1 cellular context compared by ENCODE assay signal in genomic region chr4:69038582-69038981, GRCh38.
TF ChIP-seq lines count a peak whose summit lies in the region.

No MANE protein-coding gene starts in this region.

TF ChIP-seq in GM12878, 131 proteins besides CTCF, POLR2A, EP300 and RAD21 (continued from another document):
- TF ChIP-seq, protein P1, sequence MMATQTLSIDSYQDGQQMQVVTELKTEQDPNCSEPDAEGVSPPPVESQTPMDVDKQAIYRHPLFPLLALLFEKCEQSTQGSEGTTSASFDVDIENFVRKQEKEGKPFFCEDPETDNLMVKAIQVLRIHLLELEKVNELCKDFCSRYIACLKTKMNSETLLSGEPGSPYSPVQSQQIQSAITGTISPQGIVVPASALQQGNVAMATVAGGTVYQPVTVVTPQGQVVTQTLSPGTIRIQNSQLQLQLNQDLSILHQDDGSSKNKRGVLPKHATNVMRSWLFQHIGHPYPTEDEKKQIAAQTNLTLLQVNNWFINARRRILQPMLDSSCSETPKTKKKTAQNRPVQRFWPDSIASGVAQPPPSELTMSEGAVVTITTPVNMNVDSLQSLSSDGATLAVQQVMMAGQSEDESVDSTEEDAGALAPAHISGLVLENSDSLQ (IDR thresholded peaks at IDR 0.05): no peak
- TF ChIP-seq CREB1 (IDR thresholded peaks at IDR 0.05; ENCODE audit: low read depth): no peak
- TF ChIP-seq, protein P2, sequence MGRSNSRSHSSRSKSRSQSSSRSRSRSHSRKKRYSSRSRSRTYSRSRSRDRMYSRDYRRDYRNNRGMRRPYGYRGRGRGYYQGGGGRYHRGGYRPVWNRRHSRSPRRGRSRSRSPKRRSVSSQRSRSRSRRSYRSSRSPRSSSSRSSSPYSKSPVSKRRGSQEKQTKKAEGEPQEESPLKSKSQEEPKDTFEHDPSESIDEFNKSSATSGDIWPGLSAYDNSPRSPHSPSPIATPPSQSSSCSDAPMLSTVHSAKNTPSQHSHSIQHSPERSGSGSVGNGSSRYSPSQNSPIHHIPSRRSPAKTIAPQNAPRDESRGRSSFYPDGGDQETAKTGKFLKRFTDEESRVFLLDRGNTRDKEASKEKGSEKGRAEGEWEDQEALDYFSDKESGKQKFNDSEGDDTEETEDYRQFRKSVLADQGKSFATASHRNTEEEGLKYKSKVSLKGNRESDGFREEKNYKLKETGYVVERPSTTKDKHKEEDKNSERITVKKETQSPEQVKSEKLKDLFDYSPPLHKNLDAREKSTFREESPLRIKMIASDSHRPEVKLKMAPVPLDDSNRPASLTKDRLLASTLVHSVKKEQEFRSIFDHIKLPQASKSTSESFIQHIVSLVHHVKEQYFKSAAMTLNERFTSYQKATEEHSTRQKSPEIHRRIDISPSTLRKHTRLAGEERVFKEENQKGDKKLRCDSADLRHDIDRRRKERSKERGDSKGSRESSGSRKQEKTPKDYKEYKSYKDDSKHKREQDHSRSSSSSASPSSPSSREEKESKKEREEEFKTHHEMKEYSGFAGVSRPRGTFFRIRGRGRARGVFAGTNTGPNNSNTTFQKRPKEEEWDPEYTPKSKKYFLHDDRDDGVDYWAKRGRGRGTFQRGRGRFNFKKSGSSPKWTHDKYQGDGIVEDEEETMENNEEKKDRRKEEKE (IDR thresholded peaks at IDR 0.05): no peak
- TF ChIP-seq, protein P3, sequence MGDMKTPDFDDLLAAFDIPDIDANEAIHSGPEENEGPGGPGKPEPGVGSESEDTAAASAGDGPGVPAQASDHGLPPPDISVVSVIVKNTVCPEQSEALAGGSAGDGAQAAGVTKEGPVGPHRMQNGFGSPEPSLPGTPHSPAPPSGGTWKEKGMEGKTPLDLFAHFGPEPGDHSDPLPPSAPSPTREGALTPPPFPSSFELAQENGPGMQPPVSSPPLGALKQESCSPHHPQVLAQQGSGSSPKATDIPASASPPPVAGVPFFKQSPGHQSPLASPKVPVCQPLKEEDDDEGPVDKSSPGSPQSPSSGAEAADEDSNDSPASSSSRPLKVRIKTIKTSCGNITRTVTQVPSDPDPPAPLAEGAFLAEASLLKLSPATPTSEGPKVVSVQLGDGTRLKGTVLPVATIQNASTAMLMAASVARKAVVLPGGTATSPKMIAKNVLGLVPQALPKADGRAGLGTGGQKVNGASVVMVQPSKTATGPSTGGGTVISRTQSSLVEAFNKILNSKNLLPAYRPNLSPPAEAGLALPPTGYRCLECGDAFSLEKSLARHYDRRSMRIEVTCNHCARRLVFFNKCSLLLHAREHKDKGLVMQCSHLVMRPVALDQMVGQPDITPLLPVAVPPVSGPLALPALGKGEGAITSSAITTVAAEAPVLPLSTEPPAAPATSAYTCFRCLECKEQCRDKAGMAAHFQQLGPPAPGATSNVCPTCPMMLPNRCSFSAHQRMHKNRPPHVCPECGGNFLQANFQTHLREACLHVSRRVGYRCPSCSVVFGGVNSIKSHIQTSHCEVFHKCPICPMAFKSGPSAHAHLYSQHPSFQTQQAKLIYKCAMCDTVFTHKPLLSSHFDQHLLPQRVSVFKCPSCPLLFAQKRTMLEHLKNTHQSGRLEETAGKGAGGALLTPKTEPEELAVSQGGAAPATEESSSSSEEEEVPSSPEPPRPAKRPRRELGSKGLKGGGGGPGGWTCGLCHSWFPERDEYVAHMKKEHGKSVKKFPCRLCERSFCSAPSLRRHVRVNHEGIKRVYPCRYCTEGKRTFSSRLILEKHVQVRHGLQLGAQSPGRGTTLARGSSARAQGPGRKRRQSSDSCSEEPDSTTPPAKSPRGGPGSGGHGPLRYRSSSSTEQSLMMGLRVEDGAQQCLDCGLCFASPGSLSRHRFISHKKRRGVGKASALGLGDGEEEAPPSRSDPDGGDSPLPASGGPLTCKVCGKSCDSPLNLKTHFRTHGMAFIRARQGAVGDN (IDR thresholded peaks at IDR 0.05): no peak
TF ChIP-seq in GM12878: peak in this region for 1.
